In the genomic region with DNA sequence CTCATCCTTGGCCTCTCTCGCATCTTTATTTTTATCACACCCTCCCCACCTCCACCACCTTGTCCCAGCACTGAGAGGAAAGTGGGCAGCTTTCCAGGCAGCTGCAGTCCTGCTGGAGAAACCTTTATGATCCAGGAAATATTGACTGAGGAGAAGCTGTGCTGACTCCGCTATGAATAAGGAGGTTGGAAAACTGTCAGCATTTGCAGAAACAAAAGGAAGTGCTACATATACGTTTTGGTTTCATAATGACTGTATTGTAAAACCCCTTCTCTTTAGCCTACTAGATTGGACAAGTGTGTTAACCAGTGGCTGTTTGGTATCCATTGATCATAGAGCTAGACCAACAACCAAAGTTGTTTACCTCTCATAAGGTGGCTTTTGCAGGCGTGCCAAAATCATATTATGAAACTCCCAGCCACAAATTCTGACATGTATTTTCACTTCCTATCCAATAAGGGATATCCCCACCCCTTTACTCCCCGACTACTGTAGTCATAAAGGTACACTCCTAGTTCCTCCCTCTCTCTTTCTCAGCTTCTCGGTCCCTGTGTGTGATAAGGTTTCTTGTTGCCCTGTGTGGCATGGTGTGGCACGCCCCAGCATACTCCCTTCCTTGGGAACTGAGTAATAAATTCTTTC, we compare ENCODE assay signal across 8 cellular contexts.
DNase-seq lines count a peak whose midpoint lies in the region; ATAC-seq and TF ChIP-seq lines count a peak whose summit lies in the region.

No MANE protein-coding gene starts in this region.

- no peaks in the 10 kb centered on the region for H3K36me3 ChIP-seq in sigmoid colon
- H3K36me3 ChIP-seq in SJCRH30: 0 out of 2 replicates have a peak, but pooled peaks cover 2% of the 10 kb centered on the region

- no peak for TF ChIP-seq CTCF in GM12865 (IDR thresholded peaks at IDR 0.05; ENCODE audit: insufficient read depth, low read depth, low read length, missing control alignments)
- TF ChIP-seq CTCF in sigmoid colon (IDR thresholded peaks at IDR 0.05): no peak

- no peaks in the 10 kb centered on the region for H3K27me3 Mint-ChIP-seq in activated naive CD8-positive, alpha-beta T cell treated with anti-CD3 and anti-CD28 coated beads for 36 hours

- intact Hi-C loops in sigmoid colon (cut with DNase I): loop anchor here (10.0 kb wide), 2 partner anchors 182 to 332 kb away; no protein-coding TSS in a partner anchor

- peaks cover 22% of the 10 kb centered on the region for H3K4me1 Mint-ChIP-seq in activated naive CD8-positive, alpha-beta T cell treated with anti-CD3 and anti-CD28 coated beads for 36 hours

- WGBS in sigmoid colon, 2 donors: 9 to 31% methylated on average over 7 of the region's 7 CpGs

- TF ChIP-seq EP300 in sigmoid colon (IDR thresholded peaks at IDR 0.05): no peak

- no peaks in the 10 kb centered on the region for H3K27me3 ChIP-seq in sigmoid colon
- no peaks in the 10 kb centered on the region for H3K27me3 ChIP-seq in SJCRH30

- peaks cover 4% of the 10 kb centered on the region for H3K9me3 Mint-ChIP-seq in activated naive CD8-positive, alpha-beta T cell treated with anti-CD3 and anti-CD28 coated beads for 36 hours

- peaks cover 0 to 7% (median 0%) of the 10 kb centered on the region in 4 donors for H3K4me1 ChIP-seq in sigmoid colon
- peaks cover 2% of the 10 kb centered on the region; the same call in 1 of the 2 replicates for H3K4me1 ChIP-seq in SJCRH30

- peak overlapping the region in 3 of 4 donors; percentile 8 to 52 (median 47) for H3K27ac ChIP-seq in sigmoid colon
- H3K27ac ChIP-seq in SJCRH30: no peak overlapping the region

- no peak for TF ChIP-seq POLR2A in sigmoid colon (IDR thresholded peaks at IDR 0.05)

- DNase-seq in GM12865 (ENCODE audit: low read depth): peak; percentile 89
- peak; percentile 21 for DNase-seq in activated naive CD8-positive, alpha-beta T cell treated with anti-CD3 and anti-CD28 coated beads for 36 hours
- peak; percentile 78 for DNase-seq in sigmoid colon
- no peak for DNase-seq in NCI-H526 treated with DMSO at 0.1 percent for 48 hours (lab: John Stamatoyannopoulos, UW)
- DNase-seq in SJCRH30: no peak
- no peak for DNase-seq in NCI-H526 (lab: John Stamatoyannopoulos, UW)

- H3K36me3 Mint-ChIP-seq in activated naive CD8-positive, alpha-beta T cell treated with anti-CD3 and anti-CD28 coated beads for 36 hours: peaks cover 38% of the 10 kb centered on the region

- ATAC-seq in GM21390 (IDR thresholded peaks at IDR 0.05; ENCODE audit: unreplicated experiment): peak; percentile 99
- peak; percentile 96 for ATAC-seq in HG03575 (IDR thresholded peaks at IDR 0.05; ENCODE audit: extremely low read depth, insufficient number of reproducible peaks, low FRiP score, unreplicated experiment)

- H3K9me3 ChIP-seq in sigmoid colon (no peaks in the 10 kb centered on the region), SJCRH30 (replicated peaks) (no peaks in the 10 kb centered on the region)

- H3K27ac Mint-ChIP-seq in activated naive CD8-positive, alpha-beta T cell treated with anti-CD3 and anti-CD28 coated beads for 36 hours: peak overlapping the region; percentile 72

- H3K4me3 Mint-ChIP-seq in activated naive CD8-positive, alpha-beta T cell treated with anti-CD3 and anti-CD28 coated beads for 36 hours: no peak overlapping the region

- H3K4me3 ChIP-seq in GM12865 (ENCODE audit: low read depth, low read length) (no peak overlapping the region), sigmoid colon (no peak overlapping the region), SJCRH30 (no peak overlapping the region)

Comparison
In these comparisons a context has a peak if more than half of its experiments do, and no peak if none do; other contexts are left out.
1. DNase-seq: peak in GM12865 (single experiment), activated naive CD8-positive, alpha-beta T cell treated with anti-CD3 and anti-CD28 coated beads for 36 hours (single experiment) and sigmoid colon (single experiment); none in NCI-H526 treated with DMSO at 0.1 percent for 48 hours (single experiment), SJCRH30 (0 of 2) and NCI-H526 (0 of 2).